ENCODE assay signal across 14 cellular contexts in genomic region chr2:173858297-173858731, GRCh38.
A peak's percentile ranks its signal among the peaks of the same experiment; 100 is the strongest.
DNase-seq lines count a peak whose midpoint lies in the region; ATAC-seq lines count a peak whose summit lies in the region.
"Had no signal": no experiment of that assay in that cellular context is flagged by ENCODE, and none has a peak within 500 bp of the region (broad histone marks: within the 10 kb centered on the region; RNA-seq: fewer than 3 reads in every experiment).

No MANE protein-coding gene starts in this region.

- H3K4me3 Mint-ChIP-seq in immature natural killer cell, result no peak overlapping the region
- H3K4me3 Mint-ChIP-seq: natural killer cell had no signal

- ATAC-seq in GM18907 (IDR thresholded peaks at IDR 0.05; ENCODE audit: unreplicated experiment), result peak; percentile 60
- peak; percentile 83 for ATAC-seq in HG03108 (IDR thresholded peaks at IDR 0.05; ENCODE audit: unreplicated experiment)
- no peak for ATAC-seq in HG03457 (IDR thresholded peaks at IDR 0.05; ENCODE audit: unreplicated experiment)
- ATAC-seq: HCT116, natural killer cell had no signal

- no peaks in the 10 kb centered on the region for H3K4me1 Mint-ChIP-seq in immature natural killer cell

- peaks cover 2 to 5% (median 4%) of the 10 kb centered on the region in 3 donors for H3K27me3 Mint-ChIP-seq in immature natural killer cell (ENCODE audit: low read depth in 3 of 3)

- in situ Hi-C loops in ACHN (cut with HindIII; ENCODE audit: low pct_ligation_motif_present, low pct_unique_long_range_greater_than_20kb, low sequenced_read_pairs), result no loop called here

- H3K27ac Mint-ChIP-seq in immature natural killer cell, result no peak overlapping the region
- H3K27ac Mint-ChIP-seq: natural killer cell had no signal

- H3K9me3 Mint-ChIP-seq in immature natural killer cell, result no peaks in the 10 kb centered on the region
- H3K9me3 Mint-ChIP-seq: natural killer cell had no signal

- peak; percentile 8 for DNase-seq in ACHN
- DNase-seq in RPMI8226, result peak; percentile 32
- no peak for DNase-seq in C1 segment of cervical spinal cord (lab: John Stamatoyannopoulos, UW)
- DNase-seq in T-helper 1 cell, result no peak
- no peak for DNase-seq in immature natural killer cell
- DNase-seq: DND-41, natural killer cell, NCI-H1105, OCI-M1, upper lobe of left lung had no signal

- no peaks in the 10 kb centered on the region for H3K36me3 Mint-ChIP-seq in immature natural killer cell
- H3K36me3 Mint-ChIP-seq: natural killer cell had no signal

Comparison
In these comparisons a context has a peak if more than half of its experiments do, and no peak if none do; other contexts are left out.
1. DNase-seq: peak in ACHN (single experiment) and RPMI8226 (single experiment); none in C1 segment of cervical spinal cord (0 of 14), T-helper 1 cell (0 of 5) and immature natural killer cell (0 of 3).